Comparison of ENCODE assay signal across 8 cellular contexts in the genomic region with DNA sequence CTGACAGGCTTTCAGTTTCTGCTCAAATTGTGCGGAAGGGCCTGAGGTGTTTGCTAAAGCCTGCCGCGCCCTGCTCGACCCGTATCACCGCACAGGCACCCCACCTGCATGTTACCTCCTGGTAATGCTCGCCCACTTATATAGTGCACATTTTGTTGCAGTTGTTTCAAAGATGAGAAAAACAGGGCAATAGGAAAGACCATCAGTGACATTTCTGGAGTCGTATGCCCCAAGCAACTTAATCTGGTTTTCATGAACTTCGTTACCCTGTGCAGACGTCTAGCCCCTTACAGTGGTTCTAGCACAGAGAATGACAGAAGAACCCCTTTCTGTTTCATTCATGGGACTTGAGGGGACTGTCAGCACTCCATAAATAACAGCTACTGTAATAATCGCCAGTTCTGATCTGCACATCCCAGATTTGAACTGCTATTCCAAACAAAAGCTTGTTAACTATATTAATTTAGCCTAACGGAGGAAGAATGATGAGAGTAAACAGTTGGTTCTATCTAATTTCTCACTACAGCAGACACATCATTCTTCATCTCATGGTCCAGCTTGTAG. TPM values are rescaled to one million over a fixed set of nuclear protein-coding genes. Genes with fewer than 3 reads are reported as not detected.
A peak's percentile ranks its signal among the peaks of the same experiment; 100 is the strongest.
DNase-seq lines count a peak whose midpoint lies in the region; ATAC-seq, FAIRE-seq and TF ChIP-seq lines count a peak whose summit lies in the region.

No MANE protein-coding gene starts in this region.

- H3K18ac ChIP-seq in H1 (ENCODE audit: extremely low read depth, low read length): no peak overlapping the region

- no peak for TF ChIP-seq POLR2A in H1 (IDR thresholded peaks at IDR 0.05; ENCODE audit: control extremely low read depth in 1 of 2, low read depth in 2 of 2, low read length in 2 of 2)

- no peak overlapping the region for H3K4ac ChIP-seq in H1 (replicated peaks; ENCODE audit: insufficient read length, low read depth, low read length)

- no peaks in the 10 kb centered on the region for H3K27me3 ChIP-seq in Loucy (ENCODE audit: insufficient read depth, low read length, poor library complexity, severe bottlenecking)
- H3K27me3 ChIP-seq in H1 (replicated peaks in 1 of 4; ENCODE audit: control insufficient read depth in 3 of 4, extremely low read depth in 1 of 4, insufficient read depth in 3 of 4, low read length in 3 of 4): peaks cover 0 to 3% (median 0%) of the 10 kb centered on the region in 4 experiments; a peak in 3 of 7 replicates
- H3K27me3 ChIP-seq in neutrophil: peaks cover 58% of the 10 kb centered on the region

- H2BK20ac ChIP-seq in H1 (ENCODE audit: low read length): no peak overlapping the region

- TF ChIP-seq CTCF in Loucy (conservative IDR thresholded peaks at IDR 0.05; ENCODE audit: low read length) (no peak), H1 (IDR thresholded peaks at IDR 0.05; ENCODE audit: control extremely low read depth in 1 of 3, insufficient read depth in 1 of 3, low read depth in 1 of 3, low read length in 3 of 3) (no peak), neutrophil (IDR thresholded peaks at IDR 0.05) (no peak)

- H3K9me3 ChIP-seq in Loucy (ENCODE audit: insufficient read depth, low read depth, low read length): no peaks in the 10 kb centered on the region
- H3K9me3 ChIP-seq in H1 (ENCODE audit: insufficient read depth in 2 of 2, low read depth in 1 of 2, low read length in 1 of 2): no peaks in the 10 kb centered on the region
- H3K9me3 ChIP-seq in neutrophil: no peaks in the 10 kb centered on the region

- no peak overlapping the region for H2BK15ac ChIP-seq in H1 (ENCODE audit: low read length)

- no peak overlapping the region for H4K91ac ChIP-seq in H1 (replicated peaks; ENCODE audit: insufficient read length, low read length)

- H3K23me2 ChIP-seq in H1 (ENCODE audit: low read depth, low read length): peaks cover 4% of the 10 kb centered on the region; the same call in 1 of the 2 replicates

- H4K5ac ChIP-seq in H1 (ENCODE audit: insufficient read length, low read depth, low read length): no peak overlapping the region

- H2AFZ ChIP-seq in Loucy (ENCODE audit: low read length) (peak overlapping the region; percentile 98), H1 (ENCODE audit: low read length) (no peak overlapping the region)

- 39% methylated on average over 12 of the region's 12 CpGs; no CpG with 5 or more reads in 1 of the 2 experiments for WGBS in H1 (ENCODE audit: extremely low coverage in 1 of 2, insufficient coverage in 1 of 2, insufficient read length in 1 of 2, insufficient replicate concordance in 2 of 2, low coverage in 1 of 2, low lambda C conversion rate in 2 of 2, missing lambda C conversion rate in 1 of 2), 2 experiments

- H2BK5ac ChIP-seq in H1 (ENCODE audit: low read depth, low read length): no peak overlapping the region

- H4K20me1 ChIP-seq in Loucy (ENCODE audit: insufficient read depth, low read length, poor library complexity, severe bottlenecking) (peaks cover 5% of the 10 kb centered on the region), H1 (replicated peaks in 1 of 2; ENCODE audit: control insufficient read depth in 1 of 2, insufficient read depth in 2 of 2, low read length in 2 of 2) (no peaks in the 10 kb centered on the region)

- DNase-seq in H1 (ENCODE audit: low read depth in 1 of 2, low spot score in 2 of 2) (no peak), globus pallidus (ENCODE audit: low spot score) (no peak), germinal center (ENCODE audit: low spot score) (no peak), D341Med (ENCODE audit: low spot score) (no peak)

- no peak overlapping the region for H3K23ac ChIP-seq in H1 (ENCODE audit: insufficient read length)

- CTCF ChIA-PET in H1 (lab: Charles Lee; ENCODE audit: partially characterized antibody): interaction anchor here (0.6 to 1.6 kb wide), 9 partner anchors 10 to 492 kb away, joined by 3 to 8 read pairs (median 4); no protein-coding TSS in a partner anchor

- TF ChIP-seq RAD21 in H1 (IDR thresholded peaks at IDR 0.05 in 1 of 2, conservative IDR thresholded peaks at IDR 0.05 in 1 of 2; ENCODE audit: low read depth in 2 of 2, low read length in 2 of 2): no peak

- peaks cover 49% of the 10 kb centered on the region for H3K4me1 ChIP-seq in Loucy (ENCODE audit: insufficient read depth, low read length, poor library complexity, severe bottlenecking)
- peaks cover 2 to 7% (median 4%) of the 10 kb centered on the region in 4 experiments; a peak in 6 of 7 replicates for H3K4me1 ChIP-seq in H1 (replicated peaks in 1 of 4; ENCODE audit: control insufficient read depth in 3 of 4, insufficient read depth in 4 of 4, low read length in 3 of 4)
- peaks cover 18% of the 10 kb centered on the region in 2 experiments for H3K4me1 ChIP-seq in neutrophil (ENCODE audit: control insufficient read depth in 1 of 2, insufficient read depth in 1 of 2, low read depth in 1 of 2, low read length in 1 of 2)

- no peak for TF ChIP-seq EP300 in H1 (IDR thresholded peaks at IDR 0.05; ENCODE audit: borderline replicate concordance in 1 of 2, low read depth in 2 of 2, low read length in 2 of 2)

- H3K4me2 ChIP-seq in Loucy (ENCODE audit: low read depth, low read length, poor library complexity, severe bottlenecking) (peak overlapping the region; percentile 85), H1 (ENCODE audit: insufficient read depth in 1 of 2, low read depth in 2 of 2, low read length in 2 of 2) (peak overlapping the region; percentile 68 to 95)

- H3K36me3 ChIP-seq in Loucy (ENCODE audit: insufficient read depth, low read length): no peaks in the 10 kb centered on the region; the same call in 1 of the 2 replicates
- H3K36me3 ChIP-seq in H1 (ENCODE audit: control insufficient read depth in 2 of 4, insufficient read depth in 4 of 4, low read length in 3 of 4): peaks cover 3 to 18% (median 11%) of the 10 kb centered on the region in 4 experiments; a peak in 7 of 8 replicates
- no peaks in the 10 kb centered on the region for H3K36me3 ChIP-seq in neutrophil

- peaks cover 36% of the 10 kb centered on the region for H3K79me2 ChIP-seq in Loucy (ENCODE audit: insufficient read depth, low read length)
- H3K79me2 ChIP-seq in H1 (ENCODE audit: control insufficient read depth in 1 of 2, insufficient read depth in 2 of 2, low read length in 2 of 2): 0 out of 4 replicates have a peak, but pooled peaks cover 0 to 4% of the 10 kb centered on the region in 2 experiments

- H3K4me3 ChIP-seq in Loucy (ENCODE audit: low read length, poor library complexity, severe bottlenecking) (peak overlapping the region; percentile 97), H1 (ENCODE audit: extremely low read depth in 1 of 4, insufficient read depth in 2 of 4, low read depth in 3 of 4, low read length in 4 of 4) (peak overlapping the region; percentile 42 to 74 (median 71)), neutrophil (ENCODE audit: low read depth in 1 of 2, low read length in 1 of 2) (peak overlapping the region; percentile 67 to 68)

- H3K27ac ChIP-seq in H1 (ENCODE audit: low read depth, low read length): no peak overlapping the region
- H3K27ac ChIP-seq in neutrophil: peak overlapping the region; percentile 33

- no peaks in the 10 kb centered on the region for H3K9me2 ChIP-seq in Loucy (replicated peaks; ENCODE audit: low read depth, low read length)

- no peak overlapping the region for H2BK120ac ChIP-seq in H1 (replicated peaks; ENCODE audit: low read depth, low read length)

- ATAC-seq in GM18499 (IDR thresholded peaks at IDR 0.05; ENCODE audit: insufficient read depth, unreplicated experiment) (peak; percentile 11), GM21825 (IDR thresholded peaks at IDR 0.05; ENCODE audit: unreplicated experiment) (peak; percentile 19)

- POLR2A ChIA-PET in H1 (lab: Charles Lee; ENCODE audit: partially characterized antibody): interaction anchor here (0.6 kb wide), 1 partner anchor 584 kb away, joined by 3 read pairs; no protein-coding TSS in a partner anchor

- FAIRE-seq in H1 (lab: Jason Lieb, UNC): no peak

- no peak overlapping the region for H2BK12ac ChIP-seq in H1 (ENCODE audit: low read depth, low read length)

- H3K9ac ChIP-seq in Loucy (ENCODE audit: low read depth, low read length, poor library complexity, severe bottlenecking) (peak overlapping the region; percentile 95), H1 (replicated peaks in 1 of 4; ENCODE audit: extremely low read depth in 1 of 4, low read depth in 3 of 4, low read length in 3 of 4) (peak overlapping the region in 2 of 4 experiments; percentile 56 to 69; a peak in 2 of 7 replicates)

- no peaks in the 10 kb centered on the region for H3K79me1 ChIP-seq in H1 (ENCODE audit: low read depth, low read length)

- H4K8ac ChIP-seq in H1 (ENCODE audit: extremely low read depth, insufficient read depth, low read length): no peak overlapping the region

- no peak overlapping the region for H3K14ac ChIP-seq in H1 (ENCODE audit: insufficient read length)

- H2AK5ac ChIP-seq in H1 (ENCODE audit: low read depth, low read length): no peak overlapping the region

- H3K56ac ChIP-seq in H1 (replicated peaks; ENCODE audit: insufficient read length, low read depth, low read length): no peak overlapping the region

- 0 out of 2 replicates have a peak, but pooled peaks cover 5% of the 10 kb centered on the region for H3F3A ChIP-seq in Loucy (ENCODE audit: low read depth)

TF ChIP-seq in H1, 55 proteins besides CTCF, POLR2A, EP300 and RAD21:
- no peak for TF ChIP-seq JUND (IDR thresholded peaks at IDR 0.05; ENCODE audit: low read length)
- TF ChIP-seq POLR2AphosphoS5 (IDR thresholded peaks at IDR 0.05; ENCODE audit: low read depth, low read length): no peak
- TF ChIP-seq ATF3 (IDR thresholded peaks at IDR 0.05; ENCODE audit: insufficient read depth, low read depth, low read length): no peak

RNA-seq across cellular contexts. Expression of gene DCTD, which starts 0.9 kb away (rescaled TPM):
- total RNA-seq in H1 (2021; fragmentation: NEBNext Ultra II Directional; extraction: Animal tissue kit (Norgen Biotek cat#: 25700)): 69.4 and 69.5 TPM in 2 replicates
- 60.2 and 61.2 TPM in 2 replicates for polyA plus RNA-seq in H1 (2011; rRNA removed)
- polyA plus RNA-seq in H1 (2011; cell fraction: cytosol; rRNA removed): 55.4 TPM
- 55.1 TPM for polyA plus RNA-seq in H1 (2011; cell fraction: nucleus; rRNA removed)
- polyA plus RNA-seq in H1 (2012, experiment 1 of 2): 56.3 to 75.6 TPM (median 62.9 TPM) in 4 replicates
- 39.2 TPM for polyA plus RNA-seq in H1 (2012, experiment 2 of 2)
- 60.0 TPM for polyA plus RNA-seq in H1 (2013, experiment 1 of 2)
- polyA plus RNA-seq in H1 (2013, experiment 2 of 2): 61.4 TPM
- polyA minus RNA-seq in H1 (2011; rRNA and poly(A)+ RNA removed): 41.0 and 75.2 TPM in 2 replicates
- 24.4 TPM for polyA minus RNA-seq in H1 (2011; cell fraction: cytosol; rRNA and poly(A)+ RNA removed)
- 37.3 TPM for polyA minus RNA-seq in H1 (2011; cell fraction: nucleus; rRNA and poly(A)+ RNA removed)
